ENCODE assay signal across 25 cellular contexts in genomic region chr6:43467752-43468151, GRCh38.
"Had no signal": no experiment of that assay in that cellular context is flagged by ENCODE, and none has a peak within 500 bp of the region (broad histone marks: within the 10 kb centered on the region; RNA-seq: fewer than 3 reads in every experiment).

No MANE protein-coding gene starts in this region.

- H3K27ac Mint-ChIP-seq: activated CD4-positive, alpha-beta memory T cell treated with anti-CD3 and anti-CD28 coated beads, Interleukin-2, amount 10 ng/mL, durations not matched to agents 7 days and 5 days; activated CD4-positive, alpha-beta T cell treated with anti-CD3 and anti-CD28 coated beads for 36 hours; activated naive CD4-positive, alpha-beta T cell treated with anti-CD3 and anti-CD28 coated beads, Interleukin-2, amount 10 ng/mL, durations not matched to agents 7 days and 5 days; activated naive CD8-positive, alpha-beta T cell treated with anti-CD3 and anti-CD28 coated beads for 36 hours; activated T-cell treated with anti-CD3 and anti-CD28 coated beads, Interleukin-2, amount 50 U/mL, for 72 hours; activated T-helper 2 cell treated with anti-CD3 and anti-CD28 coated beads, Interferon-gamma antibody, Interleukin-2, Interleukin-4, amounts not matched to agents 10 μg/mL and 5 μg/mL and 100 μg/mL, durations not matched to agents 14 hours and 24 hours and 36 hours; T-cell had no signal

- H3K4me1 Mint-ChIP-seq: activated CD4-positive, alpha-beta memory T cell treated with anti-CD3 and anti-CD28 coated beads, Interleukin-2, amount 10 ng/mL, durations not matched to agents 7 days and 5 days; activated CD4-positive, alpha-beta T cell treated with anti-CD3 and anti-CD28 coated beads for 36 hours; activated naive CD4-positive, alpha-beta T cell treated with anti-CD3 and anti-CD28 coated beads, Interleukin-2, amount 10 ng/mL, durations not matched to agents 7 days and 5 days; activated naive CD8-positive, alpha-beta T cell treated with anti-CD3 and anti-CD28 coated beads for 36 hours; T-cell had no signal

- H3K27me3 ChIP-seq: brain microvascular endothelial cell had no signal

- H3K36me3 ChIP-seq: brain microvascular endothelial cell, WERI-Rb-1 had no signal

- ATAC-seq: activated CD4-positive, alpha-beta T cell treated with anti-CD3 and anti-CD28 coated beads for 36 hours; activated T-cell treated with anti-CD3 and anti-CD28 coated beads, Interleukin-2, amount 50 U/mL, for 72 hours; T-cell had no signal

- H3K36me3 Mint-ChIP-seq: activated naive CD4-positive, alpha-beta T cell treated with anti-CD3 and anti-CD28 coated beads, Interleukin-2, amount 10 ng/mL, durations not matched to agents 7 days and 5 days; activated naive CD8-positive, alpha-beta T cell treated with anti-CD3 and anti-CD28 coated beads for 36 hours; T-cell had no signal

- H3K4me2 ChIP-seq: KMS-11 had no signal

- H3K4me3 Mint-ChIP-seq: activated CD4-positive, alpha-beta memory T cell treated with anti-CD3 and anti-CD28 coated beads, Interleukin-2, amount 10 ng/mL, durations not matched to agents 7 days and 5 days; activated CD4-positive, alpha-beta T cell treated with anti-CD3 and anti-CD28 coated beads for 36 hours; activated naive CD4-positive, alpha-beta T cell treated with anti-CD3 and anti-CD28 coated beads, Interleukin-2, amount 10 ng/mL, durations not matched to agents 7 days and 5 days; activated naive CD8-positive, alpha-beta T cell treated with anti-CD3 and anti-CD28 coated beads for 36 hours; activated T-cell treated with anti-CD3 and anti-CD28 coated beads, Interleukin-2, amount 50 U/mL, for 72 hours; T-cell had no signal

- DNase-seq: activated CD4-positive, alpha-beta memory T cell treated with anti-CD3 and anti-CD28 coated beads, Interleukin-2, amount 10 ng/mL, durations not matched to agents 7 days and 5 days; activated CD4-positive, alpha-beta T cell treated with anti-CD3 and anti-CD28 coated beads for 36 hours; activated CD4-positive, alpha-beta T cell treated with anti-CD3 and anti-CD28 coated beads, Interleukin-2, amount 50 U/mL, for 1 hour; activated CD8-positive, alpha-beta memory T cell treated with anti-CD3 and anti-CD28 coated beads, Interleukin-2, amount 50 U/mL, for 4 hours; activated gamma-delta T cell treated with Interleukin-2 at 50 U/mL for 16 hours; activated naive CD4-positive, alpha-beta T cell treated with anti-CD3 and anti-CD28 coated beads, Interleukin-2, amount 10 ng/mL, durations not matched to agents 7 days and 5 days; activated naive CD8-positive, alpha-beta T cell treated with anti-CD3 and anti-CD28 coated beads for 36 hours; activated T-cell treated with anti-CD3 and anti-CD28 coated beads, Interleukin-2, amount 50 U/mL, for 72 hours; brain microvascular endothelial cell; central memory CD4-positive, alpha-beta T cell; NCI-H1092 treated with DMSO at 0.1 percent for 48 hours; NCI-H1417 treated with DMSO at 0.1 percent for 48 hours; NCI-H1694; NCI-H2029; NCI-H2107; NCI-H226; NCI-H510A; NCI-H526 treated with DMSO at 0.1 percent for 48 hours; SIG-M5; T-cell; T-helper 2 cell; T1000; WERI-Rb-1 had no signal

- H3K9me3 Mint-ChIP-seq: activated CD4-positive, alpha-beta memory T cell treated with anti-CD3 and anti-CD28 coated beads, Interleukin-2, amount 10 ng/mL, durations not matched to agents 7 days and 5 days; activated naive CD4-positive, alpha-beta T cell treated with anti-CD3 and anti-CD28 coated beads, Interleukin-2, amount 10 ng/mL, durations not matched to agents 7 days and 5 days; activated naive CD8-positive, alpha-beta T cell treated with anti-CD3 and anti-CD28 coated beads for 36 hours; activated T-cell treated with anti-CD3 and anti-CD28 coated beads, Interleukin-2, amount 50 U/mL, for 72 hours; activated T-helper 2 cell treated with anti-CD3 and anti-CD28 coated beads, Interferon-gamma antibody, Interleukin-2, Interleukin-4, amounts not matched to agents 10 μg/mL and 5 μg/mL and 100 μg/mL, durations not matched to agents 14 hours and 24 hours and 36 hours; T-cell had no signal

- H3K9ac ChIP-seq: KMS-11 had no signal

- H3K27ac ChIP-seq: brain microvascular endothelial cell, KMS-11, WERI-Rb-1 had no signal
